In genomic region chr7:32059289-32060045, GRCh38 we compare ENCODE assay signal across 13 cellular contexts. TPM values are rescaled to one million over a fixed set of nuclear protein-coding genes. Genes with fewer than 3 reads are reported as not detected.
DNase-seq lines count a peak whose midpoint lies in the region; ATAC-seq and TF ChIP-seq lines count a peak whose summit lies in the region.
"Had no signal": no experiment of that assay in that cellular context is flagged by ENCODE, and none has a peak within 500 bp of the region (broad histone marks: within the 10 kb centered on the region; RNA-seq: fewer than 3 reads in every experiment).

No MANE protein-coding gene starts in this region.

- intact Hi-C loops in left ventricle myocardium inferior (cut with micrococcal nuclease) (no loop called here), Right ventricle myocardium inferior (cut with DNase I) (loop anchor here (5.0 kb wide), 1 partner anchor 77 kb away; no protein-coding TSS in a partner anchor)

- ATAC-seq in Right ventricle myocardium inferior (no peak), GM21825 (IDR thresholded peaks at IDR 0.05; ENCODE audit: unreplicated experiment) (no peak), HG03045 (IDR thresholded peaks at IDR 0.05; ENCODE audit: unreplicated experiment) (no peak)

- no peak overlapping the region for H3K4me3 Mint-ChIP-seq in activated T-cell treated with anti-CD3 and anti-CD28 coated beads, Interleukin-2, amount 50 U/mL, for 24 hours
- H3K4me3 Mint-ChIP-seq: activated naive CD8-positive, alpha-beta T cell; IgD-negative memory B cell had no signal

- peaks cover 96% of the 10 kb centered on the region for H3K4me1 ChIP-seq in left ventricle myocardium inferior

- peak overlapping the region; percentile 71 for H3K27ac ChIP-seq in left ventricle myocardium inferior (replicated peaks)
- H3K27ac ChIP-seq: BLaER1 treated with 17β-estradiol and CSF1 and Interleukin-3, amounts not matched to agents 10 nM and 100 nM had no signal

- no peaks in the 10 kb centered on the region for H3K9me3 Mint-ChIP-seq in activated T-cell treated with anti-CD3 and anti-CD28 coated beads, Interleukin-2, amount 50 U/mL, for 24 hours

- H3K27me3 Mint-ChIP-seq in activated T-cell treated with anti-CD3 and anti-CD28 coated beads, Interleukin-2, amount 50 U/mL, for 24 hours: no peaks in the 10 kb centered on the region
- H3K27me3 Mint-ChIP-seq: IgD-negative memory B cell had no signal

- H3K4me3 ChIP-seq in left ventricle myocardium inferior (peak overlapping the region; percentile 45), astrocyte of the spinal cord (ENCODE audit: low read depth, low read length) (peak overlapping the region; percentile 21)
- H3K4me3 ChIP-seq: BLaER1 treated with 17β-estradiol and CSF1 and Interleukin-3, amounts not matched to agents 10 nM and 100 nM had no signal

- DNase-seq in left ventricle myocardium inferior (no peak), Right ventricle myocardium inferior (ENCODE audit: missing footprints) (no peak), astrocyte of the spinal cord (ENCODE audit: low read depth, low spot score) (peak; percentile 72), medulla oblongata (ENCODE audit: extremely low spot score) (peak; percentile 61)
- no peak for DNase-seq in activated CD4-positive, alpha-beta T cell treated with anti-CD3 and anti-CD28 coated beads for 1 hour
- no peak for DNase-seq in activated T-cell treated with anti-CD3 and anti-CD28 coated beads, Interleukin-2, amount 50 U/mL, for 24 hours
- DNase-seq: activated CD4-positive, alpha-beta T cell treated with anti-CD3 and anti-CD28 coated beads, Interleukin-2, amount 50 U/mL, for 4 hours; erythroblast had no signal

- H3K36me3 ChIP-seq in left ventricle myocardium inferior: no peaks in the 10 kb centered on the region
- H3K36me3 ChIP-seq: BLaER1 treated with 17β-estradiol and CSF1 and Interleukin-3, amounts not matched to agents 10 nM and 100 nM had no signal

- H3K27ac Mint-ChIP-seq in activated T-cell treated with anti-CD3 and anti-CD28 coated beads, Interleukin-2, amount 50 U/mL, for 24 hours: no peak overlapping the region
- H3K27ac Mint-ChIP-seq: activated naive CD8-positive, alpha-beta T cell; IgD-negative memory B cell had no signal

- in situ Hi-C loops in astrocyte of the spinal cord (cut with HindIII; ENCODE audit: low sequenced_read_pairs): no loop called here

- no peaks in the 10 kb centered on the region for H3K4me1 Mint-ChIP-seq in activated T-cell treated with anti-CD3 and anti-CD28 coated beads, Interleukin-2, amount 50 U/mL, for 24 hours (ENCODE audit: low read depth)

- no peak for TF ChIP-seq CTCF in left ventricle myocardium inferior (IDR thresholded peaks at IDR 0.05; ENCODE audit: borderline replicate concordance)
- TF ChIP-seq CTCF in astrocyte of the spinal cord (IDR thresholded peaks at IDR 0.05; ENCODE audit: low read depth, low read length): no peak

- H3K27me3 ChIP-seq in left ventricle myocardium inferior (ENCODE audit: low read depth): no peaks in the 10 kb centered on the region
- H3K27me3 ChIP-seq: BLaER1 treated with 17β-estradiol and CSF1 and Interleukin-3, amounts not matched to agents 10 nM and 100 nM had no signal

- H3K36me3 Mint-ChIP-seq in activated T-cell treated with anti-CD3 and anti-CD28 coated beads, Interleukin-2, amount 50 U/mL, for 24 hours (ENCODE audit: low read depth): no peaks in the 10 kb centered on the region
- H3K36me3 Mint-ChIP-seq: activated naive CD8-positive, alpha-beta T cell; IgD-negative memory B cell had no signal

- H3K9me3 ChIP-seq in left ventricle myocardium inferior (replicated peaks): no peaks in the 10 kb centered on the region
- H3K9me3 ChIP-seq: BLaER1 treated with 17β-estradiol and CSF1 and Interleukin-3, amounts not matched to agents 10 nM and 100 nM had no signal

RNA-seq across cellular contexts. Expression of gene PDE1C, which starts 10.7 kb away (rescaled TPM):
- total RNA-seq in left ventricle myocardium inferior (207 TPM), Right ventricle myocardium inferior (198 TPM)

Comparison
In these comparisons a context has a peak if more than half of its experiments do, and no peak if none do; other contexts are left out.
1. DNase-seq: peak in astrocyte of the spinal cord (single experiment) and medulla oblongata (single experiment); none in left ventricle myocardium inferior (single experiment), Right ventricle myocardium inferior (single experiment), activated CD4-positive, alpha-beta T cell treated with anti-CD3 and anti-CD28 coated beads for 1 hour (single experiment) and activated T-cell treated with anti-CD3 and anti-CD28 coated beads, Interleukin-2, amount 50 U/mL, for 24 hours (single experiment).